In the genomic region with DNA sequence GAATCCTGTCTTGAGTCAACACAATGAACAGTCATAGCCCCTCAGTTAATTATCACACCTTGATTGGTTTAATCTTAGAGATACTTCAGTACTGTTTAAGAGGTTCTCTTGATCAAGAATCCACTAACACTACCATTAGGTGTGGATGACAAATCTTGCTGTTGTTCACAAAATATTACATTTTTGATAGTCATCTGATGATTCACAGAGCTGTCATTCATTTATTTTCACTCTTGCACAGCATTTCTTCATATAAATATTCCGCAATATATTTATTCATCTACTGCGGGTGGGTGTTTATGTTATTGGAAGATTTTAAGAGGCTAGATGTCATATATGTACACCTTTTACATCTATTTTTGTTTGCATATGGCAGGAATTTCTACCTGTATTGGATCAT, we compare ENCODE assay signal across 33 cellular contexts.
DNase-seq lines count a peak whose midpoint lies in the region; ATAC-seq, FAIRE-seq and TF ChIP-seq lines count a peak whose summit lies in the region.
"Had no signal": no experiment of that assay in that cellular context is flagged by ENCODE, and none has a peak within 500 bp of the region (broad histone marks: within the 10 kb centered on the region; RNA-seq: fewer than 3 reads in every experiment).

No MANE protein-coding gene starts in this region.

- DNase-seq in PC-3 (peak; percentile 78), bronchial epithelial cell (ENCODE audit: low read depth) (peak; percentile 28), endothelial cell of umbilical vein (ENCODE audit: low read depth, low spot score) (no peak), NCI-H226 (no peak), NCI-H748 treated with DMSO at 0.1 percent for 48 hours (lab: John Stamatoyannopoulos, UW) (no peak)
- DNase-seq: 8988T; ACHN; AML-193; BE2C; C1 segment of cervical spinal cord; Caco-2; Calu3; CD4-positive, alpha-beta memory T cell; CD4-positive, alpha-beta T cell; CD4-positive, CD25-positive, alpha-beta regulatory T cell; CD8-positive, alpha-beta memory T cell; CD8-positive, alpha-beta T cell; COR-L47; DMS 273 treated with DMSO at 0.1 percent for 48 hours; DMS153; DMS53; DMS79; DMS79 treated with DMSO at 0.1 percent for 48 hours; DND-41; EL had no signal

- CTCF ChIA-PET in PC-3 (lab: Charles Lee) (no interaction called here), endothelial cell of umbilical vein (lab: Charles Lee) (no interaction called here)

- no peaks in the 10 kb centered on the region for H3K9me3 ChIP-seq in PC-3 (ENCODE audit: low read length)
- H3K9me3 ChIP-seq in endothelial cell of umbilical vein (replicated peaks; ENCODE audit: control insufficient read depth, insufficient read depth, low read length) = no peaks in the 10 kb centered on the region
- H3K9me3 ChIP-seq: A549; BE2C; BLaER1; BLaER1 treated with 17β-estradiol and CSF1 and Interleukin-3, amounts not matched to agents 10 nM and 100 nM; Caco-2 had no signal

- no peaks in the 10 kb centered on the region for H4K20me1 ChIP-seq in PC-3 (ENCODE audit: low read length)
- no peaks in the 10 kb centered on the region for H4K20me1 ChIP-seq in endothelial cell of umbilical vein (replicated peaks; ENCODE audit: control insufficient read depth, extremely low read depth, insufficient read depth, low read length)
- H4K20me1 ChIP-seq: BLaER1; BLaER1 treated with 17β-estradiol and CSF1 and Interleukin-3, amounts not matched to agents 10 nM and 100 nM had no signal

- POLR2A ChIA-PET in PC-3 (lab: Charles Lee; ENCODE audit: unreplicated experiment) = no interaction called here
- POLR2A ChIA-PET in endothelial cell of umbilical vein (lab: Charles Lee) = no interaction called here

- BruUV-seq in PC-3 (replicated peaks; lab: Mats Ljungman, UMichigan) (no TSS peak), endothelial cell of umbilical vein (replicated peaks; lab: Mats Ljungman, UMichigan) (no TSS peak)

- H3K4me2 ChIP-seq in PC-3 (ENCODE audit: low read length) (peak overlapping the region; percentile 41; the same call in 1 of the 2 replicates), endothelial cell of umbilical vein (ENCODE audit: insufficient read depth, low read length) (no peak overlapping the region)
- H3K4me2 ChIP-seq: A549; BLaER1; BLaER1 treated with 17β-estradiol and CSF1 and Interleukin-3, amounts not matched to agents 10 nM and 100 nM had no signal

- no peaks in the 10 kb centered on the region for H3K9me1 ChIP-seq in endothelial cell of umbilical vein (replicated peaks; ENCODE audit: control insufficient read depth, extremely low read depth, insufficient read depth, low read length)

- dilution Hi-C loops in endothelial cell of umbilical vein (cut with MboI; ENCODE audit: extremely low pct_ligation_motif_present, low sequenced_read_pairs) = no loop called here

- H3K9ac ChIP-seq in PC-3 (ENCODE audit: low read length) (no peak overlapping the region), endothelial cell of umbilical vein (replicated peaks; ENCODE audit: extremely low read depth, insufficient read depth, low read length) (no peak overlapping the region)
- H3K9ac ChIP-seq: BLaER1; BLaER1 treated with 17β-estradiol and CSF1 and Interleukin-3, amounts not matched to agents 10 nM and 100 nM had no signal

- H3F3A ChIP-seq in PC-3 (ENCODE audit: low read length, unreplicated experiment) = no peaks in the 10 kb centered on the region

- TF ChIP-seq POLR2A in endothelial cell of umbilical vein (IDR thresholded peaks at IDR 0.05; ENCODE audit: low read depth, low read length) = no peak

- intact Hi-C loops in PC-3 (cut with micrococcal nuclease) (loop anchor here (2.0 to 5.0 kb wide), 2 partner anchors 63 to 201 kb away; no protein-coding TSS in a partner anchor), endothelial cell of umbilical vein (cut with micrococcal nuclease) (no loop called here)

- no peaks in the 10 kb centered on the region for H3K36me3 ChIP-seq in PC-3 (ENCODE audit: low read depth, low read length)
- H3K36me3 ChIP-seq in bronchial epithelial cell (ENCODE audit: control insufficient read depth, insufficient read depth, low read length) = no peaks in the 10 kb centered on the region
- H3K36me3 ChIP-seq in endothelial cell of umbilical vein (ENCODE audit: control insufficient read depth in 2 of 2, extremely low read depth in 1 of 2, insufficient read depth in 2 of 2, low read length in 2 of 2) = no peaks in the 10 kb centered on the region
- H3K36me3 ChIP-seq: BE2C; BLaER1; BLaER1 treated with 17β-estradiol and CSF1 and Interleukin-3, amounts not matched to agents 10 nM and 100 nM had no signal

- H3K27me3 ChIP-seq in PC-3 (ENCODE audit: low read length) = no peaks in the 10 kb centered on the region
- no peaks in the 10 kb centered on the region for H3K27me3 ChIP-seq in bronchial epithelial cell (ENCODE audit: control insufficient read depth, insufficient read depth, low read length)
- H3K27me3 ChIP-seq in endothelial cell of umbilical vein (ENCODE audit: control insufficient read depth in 2 of 2, insufficient read depth in 2 of 2, low read length in 2 of 2) = no peaks in the 10 kb centered on the region
- H3K27me3 ChIP-seq: BE2C; BLaER1; BLaER1 treated with 17β-estradiol and CSF1 and Interleukin-3, amounts not matched to agents 10 nM and 100 nM had no signal

- H3K4me3 ChIP-seq in PC-3 (ENCODE audit: low read length) (no peak overlapping the region), bronchial epithelial cell (ENCODE audit: low read depth, low read length) (no peak overlapping the region), endothelial cell of umbilical vein (replicated peaks in 1 of 3; ENCODE audit: insufficient read depth in 1 of 3, low read depth in 1 of 3, low read length in 3 of 3) (no peak overlapping the region)
- H3K4me3 ChIP-seq: A549; BLaER1; BLaER1 treated with 17β-estradiol and CSF1 and Interleukin-3, amounts not matched to agents 10 nM and 100 nM had no signal

- H2AFZ ChIP-seq in PC-3 (ENCODE audit: low read length) (no peak overlapping the region), endothelial cell of umbilical vein (ENCODE audit: low read depth, low read length) (no peak overlapping the region)

- H3K79me2 ChIP-seq in PC-3 (ENCODE audit: low read length) (no peaks in the 10 kb centered on the region), endothelial cell of umbilical vein (ENCODE audit: control insufficient read depth, insufficient read depth, low read length) (no peaks in the 10 kb centered on the region)

- ATAC-seq in PC-3 = peak; percentile 62
- no peak for ATAC-seq in HG03095 (IDR thresholded peaks at IDR 0.05; ENCODE audit: unreplicated experiment)
- ATAC-seq: A549; CD8-positive, alpha-beta T cell had no signal

- H3K27ac ChIP-seq in PC-3 (ENCODE audit: low read length) = 0 out of 2 replicates have a peak overlapping the region, but pooled peaks have one; percentile 8
- no peak overlapping the region for H3K27ac ChIP-seq in endothelial cell of umbilical vein (ENCODE audit: insufficient read depth, low read depth, low read length)
- H3K27ac ChIP-seq: 22Rv1; A549; BLaER1; BLaER1 treated with 17β-estradiol and CSF1 and Interleukin-3, amounts not matched to agents 10 nM and 100 nM; C4-2B had no signal

- no peaks in the 10 kb centered on the region for H3K9me2 ChIP-seq in PC-3 (replicated peaks; ENCODE audit: low read length)

- H3K4me1 ChIP-seq in PC-3 (ENCODE audit: insufficient read depth, low read length) (peaks cover 20% of the 10 kb centered on the region), endothelial cell of umbilical vein (ENCODE audit: control insufficient read depth, extremely low read depth, insufficient read depth, low read length) (no peaks in the 10 kb centered on the region)
- H3K4me1 ChIP-seq: A549; BE2C; BLaER1; BLaER1 treated with 17β-estradiol and CSF1 and Interleukin-3, amounts not matched to agents 10 nM and 100 nM; Caco-2 had no signal

- TF ChIP-seq CTCF in PC-3 (conservative IDR thresholded peaks at IDR 0.05; ENCODE audit: low read depth, low read length) (no peak), bronchial epithelial cell (IDR thresholded peaks at IDR 0.05; ENCODE audit: insufficient read depth, low read length, severe bottlenecking) (no peak), endothelial cell of umbilical vein (IDR thresholded peaks at IDR 0.05; ENCODE audit: extremely low read depth in 1 of 2, insufficient read depth in 1 of 2, low read depth in 1 of 2, low read length in 2 of 2) (no peak)

- no peak for FAIRE-seq in bronchial epithelial cell (lab: Jason Lieb, UNC)
- FAIRE-seq in endothelial cell of umbilical vein (lab: Jason Lieb, UNC) = peak; percentile 71
- FAIRE-seq: A204.1, A549, D721Med had no signal

TF ChIP-seq in endothelial cell of umbilical vein, 7 proteins besides CTCF, POLR2A, EP300 and RAD21:
- TF ChIP-seq JUN (IDR thresholded peaks at IDR 0.05; ENCODE audit: borderline replicate concordance, insufficient read depth, insufficient read length, low read depth) = no peak
- no peak for TF ChIP-seq GATA2 (IDR thresholded peaks at IDR 0.05; ENCODE audit: insufficient read depth, insufficient read length, low read depth, low read length)
- TF ChIP-seq, protein P1, sequence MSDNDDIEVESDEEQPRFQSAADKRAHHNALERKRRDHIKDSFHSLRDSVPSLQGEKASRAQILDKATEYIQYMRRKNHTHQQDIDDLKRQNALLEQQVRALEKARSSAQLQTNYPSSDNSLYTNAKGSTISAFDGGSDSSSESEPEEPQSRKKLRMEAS (IDR thresholded peaks at IDR 0.05; ENCODE audit: insufficient read depth, insufficient read length) = no peak
- TF ChIP-seq MYC (IDR thresholded peaks at IDR 0.05; ENCODE audit: low read depth, low read length) = no peak
- no peak for TF ChIP-seq POLR2AphosphoS5 (IDR thresholded peaks at IDR 0.05; ENCODE audit: insufficient read depth, low read depth, low read length)
- no peak for TF ChIP-seq EZH2 (IDR thresholded peaks at IDR 0.05; ENCODE audit: borderline replicate concordance, low read depth, low read length, severe bottlenecking)
- TF ChIP-seq FOS (IDR thresholded peaks at IDR 0.05; ENCODE audit: borderline replicate concordance, insufficient read depth, low read length) = no peak

Comparison
In these comparisons a context has a peak if more than half of its experiments do, and no peak if none do; other contexts are left out.
1. DNase-seq: peak in PC-3 (single experiment) and bronchial epithelial cell (single experiment); none in endothelial cell of umbilical vein (single experiment), NCI-H226 (single experiment) and NCI-H748 treated with DMSO at 0.1 percent for 48 hours (single experiment).